In genomic region chr1:220843481-220844011, GRCh38 we compare ENCODE assay signal across 16 cellular contexts. TPM values are rescaled to one million over a fixed set of nuclear protein-coding genes. Genes with fewer than 3 reads are reported as not detected.
DNase-seq lines count a peak whose midpoint lies in the region; ATAC-seq and TF ChIP-seq lines count a peak whose summit lies in the region.
"Had no signal": no experiment of that assay in that cellular context is flagged by ENCODE, and none has a peak within 500 bp of the region (broad histone marks: within the 10 kb centered on the region; RNA-seq: fewer than 3 reads in every experiment).

No MANE protein-coding gene starts in this region.

- H3K9me3 Mint-ChIP-seq in progenitor cell of endocrine pancreas (ENCODE audit: low read depth) (no peaks in the 10 kb centered on the region), CD14-positive monocyte (peaks cover 0 to 3% (median 0%) of the 10 kb centered on the region in 7 donors)
- H3K9me3 Mint-ChIP-seq in activated naive CD4-positive, alpha-beta T cell treated with anti-CD3 and anti-CD28 coated beads, Interleukin-2, amount 10 ng/mL, durations not matched to agents 7 days and 5 days = no peaks in the 10 kb centered on the region
- H3K9me3 Mint-ChIP-seq: activated naive CD4-positive, alpha-beta T cell treated with anti-CD3 and anti-CD28 coated beads, Interleukin-2, amount 50 U/mL, for 72 hours; mesothelial cell of epicardium; type B pancreatic cell had no signal

- peak overlapping the region; percentile 27 for H3K27ac Mint-ChIP-seq in progenitor cell of endocrine pancreas
- no peak overlapping the region for H3K27ac Mint-ChIP-seq in activated naive CD4-positive, alpha-beta T cell treated with anti-CD3 and anti-CD28 coated beads, Interleukin-2, amount 10 ng/mL, durations not matched to agents 7 days and 5 days
- H3K27ac Mint-ChIP-seq in CD14-positive monocyte = peak overlapping the region in 1 of 7 donors; percentile 7
- H3K27ac Mint-ChIP-seq: activated naive CD4-positive, alpha-beta T cell treated with anti-CD3 and anti-CD28 coated beads, Interleukin-2, amount 50 U/mL, for 72 hours; mesothelial cell of epicardium; type B pancreatic cell had no signal

- no peaks in the 10 kb centered on the region for H3K27me3 ChIP-seq in brain microvascular endothelial cell (replicated peaks)
- no peaks in the 10 kb centered on the region for H3K27me3 ChIP-seq in heart left ventricle
- H3K27me3 ChIP-seq: dorsolateral prefrontal cortex had no signal

- H3K27ac ChIP-seq in brain microvascular endothelial cell (no peak overlapping the region), heart left ventricle (peak overlapping the region in 11 of 12 donors; percentile 9 to 79 (median 67))
- H3K27ac ChIP-seq: dorsolateral prefrontal cortex had no signal

- H3K36me3 Mint-ChIP-seq in progenitor cell of endocrine pancreas (ENCODE audit: insufficient read depth) (no peaks in the 10 kb centered on the region), CD14-positive monocyte (peaks cover 0 to 6% of the 10 kb centered on the region in 2 donors)
- no peaks in the 10 kb centered on the region for H3K36me3 Mint-ChIP-seq in activated naive CD4-positive, alpha-beta T cell treated with anti-CD3 and anti-CD28 coated beads, Interleukin-2, amount 10 ng/mL, durations not matched to agents 7 days and 5 days
- H3K36me3 Mint-ChIP-seq: activated naive CD4-positive, alpha-beta T cell treated with anti-CD3 and anti-CD28 coated beads, Interleukin-2, amount 50 U/mL, for 72 hours; mesothelial cell of epicardium; type B pancreatic cell had no signal

- DNase-seq in COLO829 (ENCODE audit: low spot score) = peak; percentile 77
- peak; percentile 3 for DNase-seq in brain microvascular endothelial cell
- peak in 4 of 5 donors; percentile 73 to 86 (median 83) for DNase-seq in heart left ventricle
- DNase-seq in progenitor cell of endocrine pancreas (ENCODE audit: low spot score, unreplicated experiment) = no peak
- DNase-seq in activated naive CD4-positive, alpha-beta T cell treated with anti-CD3 and anti-CD28 coated beads, Interleukin-2, amount 10 ng/mL, durations not matched to agents 7 days and 5 days = no peak
- no peak for DNase-seq in CD14-positive monocyte (ENCODE audit: low spot score)
- no peak for DNase-seq in NK-92 treated with Interleukin-12 subunit alpha and Interleukin-12 subunit beta, amount 100 ng/mL, for 24 hours (lab: John Stamatoyannopoulos, UW)
- DNase-seq: ACHN, hippocampal formation, small intestine had no signal

- peaks cover 0 to 39% (median 15%) of the 10 kb centered on the region in 12 donors for H3K4me1 ChIP-seq in heart left ventricle

- no peaks in the 10 kb centered on the region for H3K36me3 ChIP-seq in brain microvascular endothelial cell (replicated peaks)
- H3K36me3 ChIP-seq in heart left ventricle = no peaks in the 10 kb centered on the region

- peaks cover 5% of the 10 kb centered on the region for H3K4me1 Mint-ChIP-seq in progenitor cell of endocrine pancreas (ENCODE audit: low read depth)
- H3K4me1 Mint-ChIP-seq in activated naive CD4-positive, alpha-beta T cell treated with anti-CD3 and anti-CD28 coated beads, Interleukin-2, amount 10 ng/mL, durations not matched to agents 7 days and 5 days = no peaks in the 10 kb centered on the region
- no peaks in the 10 kb centered on the region for H3K4me1 Mint-ChIP-seq in CD14-positive monocyte
- H3K4me1 Mint-ChIP-seq: mesothelial cell of epicardium had no signal

- TF ChIP-seq POLR2A in heart left ventricle (IDR thresholded peaks at IDR 0.05) = no peak

- TF ChIP-seq CTCF in brain microvascular endothelial cell (IDR thresholded peaks at IDR 0.05; ENCODE audit: low read depth, low read length, missing control alignments) (no peak), heart left ventricle (IDR thresholded peaks at IDR 0.05) (no peak), progenitor cell of endocrine pancreas (IDR thresholded peaks at IDR 0.05; ENCODE audit: unreplicated experiment) (no peak), CD14-positive monocyte (IDR thresholded peaks at IDR 0.05) (no peak)

- in situ Hi-C loops in brain microvascular endothelial cell (cut with HindIII; ENCODE audit: low pct_ligation_motif_present, low sequenced_read_pairs) = no loop called here

- H3K4me3 ChIP-seq in brain microvascular endothelial cell (ENCODE audit: low read depth, low read length) (no peak overlapping the region), heart left ventricle (no peak overlapping the region)
- H3K4me3 ChIP-seq: dorsolateral prefrontal cortex had no signal

- peaks cover 0 to 6% (median 0%) of the 10 kb centered on the region in 12 donors for H3K9me3 ChIP-seq in heart left ventricle

- intact Hi-C loops in heart left ventricle (cut with DNase I) = loop anchor here in 2 of 10 donors (2.0 to 5.0 kb wide), 2 partner anchors 33 to 34 kb away; partner anchors contain the start of gene HLX (in 1 of the 2)
- intact Hi-C loops in CD14-positive monocyte (cut with micrococcal nuclease) = no loop called here

- H3K27me3 Mint-ChIP-seq in progenitor cell of endocrine pancreas (no peaks in the 10 kb centered on the region), CD14-positive monocyte (ENCODE audit: low read depth in 3 of 3) (peaks cover 0 to 2% (median 0%) of the 10 kb centered on the region in 3 donors)
- no peaks in the 10 kb centered on the region for H3K27me3 Mint-ChIP-seq in activated naive CD4-positive, alpha-beta T cell treated with anti-CD3 and anti-CD28 coated beads, Interleukin-2, amount 10 ng/mL, durations not matched to agents 7 days and 5 days

- WGBS in heart left ventricle, 4 donors = 5 to 13% (median 11%) methylated on average over 6 of the region's 6 CpGs

- CTCF ChIA-PET in activated naive CD4-positive, alpha-beta T cell treated with anti-CD3 and anti-CD28 coated beads, Interleukin-2, amount 10 ng/mL, durations not matched to agents 7 days and 5 days (lab: Charles Lee) = no interaction called here

- ATAC-seq in heart left ventricle (peak; percentile 96 to 99 (median 98)), HG02870 (IDR thresholded peaks at IDR 0.05; ENCODE audit: unreplicated experiment) (no peak)
- ATAC-seq: activated naive CD4-positive, alpha-beta T cell treated with anti-CD3 and anti-CD28 coated beads, Interleukin-2, amount 50 U/mL, for 72 hours had no signal

- H3K4me3 Mint-ChIP-seq in progenitor cell of endocrine pancreas (ENCODE audit: low read depth) (no peak overlapping the region), CD14-positive monocyte (no peak overlapping the region)
- no peak overlapping the region for H3K4me3 Mint-ChIP-seq in activated naive CD4-positive, alpha-beta T cell treated with anti-CD3 and anti-CD28 coated beads, Interleukin-2, amount 10 ng/mL, durations not matched to agents 7 days and 5 days
- H3K4me3 Mint-ChIP-seq: mesothelial cell of epicardium, type B pancreatic cell had no signal

RNA-seq across cellular contexts. Expression of gene HLX, which starts 35.7 kb away (rescaled TPM):
- 10 to 100 TPM in 3 of 9 donors, 1 to 10 TPM in 6; 3.3 to 14.8 (median 6.7) TPM for total RNA-seq in heart left ventricle
- 1 to 10 TPM; 3.7 to 7.6 TPM for polyA plus RNA-seq in heart left ventricle
- 0.48 and 0.53 TPM in 2 replicates for total RNA-seq in progenitor cell of endocrine pancreas
- polyA plus RNA-seq in CD14-positive monocyte = 10 to 100 TPM; 17.1 to 17.6 TPM

RNA-seq across cellular contexts. Expression of gene MTARC1, which starts 56.8 kb away (rescaled TPM):
- total RNA-seq in heart left ventricle (10 to 100 TPM in 4 of 9 donors, 1 to 10 TPM in 5; 2.3 to 22.8 (median 6.4) TPM), progenitor cell of endocrine pancreas (37.1 and 40.5 TPM in 2 replicates)
- polyA plus RNA-seq in heart left ventricle (10 to 100 TPM in 1 of 2 donors, 1 to 10 TPM in 1; 3.7 to 11.2 TPM), CD14-positive monocyte (10 to 100 TPM; 70.9 to 80.6 TPM)
- total RNA-seq: activated naive CD4-positive, alpha-beta T cell treated with anti-CD3 and anti-CD28 coated beads, Interleukin-2, amount 50 U/mL, for 72 hours; RPMI7951 had no signal

Comparison
In these comparisons a context has a peak if more than half of its experiments do, and no peak if none do; other contexts are left out.
1. DNase-seq: peak in COLO829 (single experiment), brain microvascular endothelial cell (single experiment) and heart left ventricle (4 of 5); none in progenitor cell of endocrine pancreas (single experiment), activated naive CD4-positive, alpha-beta T cell treated with anti-CD3 and anti-CD28 coated beads, Interleukin-2, amount 10 ng/mL, durations not matched to agents 7 days and 5 days (single experiment), CD14-positive monocyte (single experiment) and NK-92 treated with Interleukin-12 subunit alpha and Interleukin-12 subunit beta, amount 100 ng/mL, for 24 hours (single experiment).